In the genomic region with DNA sequence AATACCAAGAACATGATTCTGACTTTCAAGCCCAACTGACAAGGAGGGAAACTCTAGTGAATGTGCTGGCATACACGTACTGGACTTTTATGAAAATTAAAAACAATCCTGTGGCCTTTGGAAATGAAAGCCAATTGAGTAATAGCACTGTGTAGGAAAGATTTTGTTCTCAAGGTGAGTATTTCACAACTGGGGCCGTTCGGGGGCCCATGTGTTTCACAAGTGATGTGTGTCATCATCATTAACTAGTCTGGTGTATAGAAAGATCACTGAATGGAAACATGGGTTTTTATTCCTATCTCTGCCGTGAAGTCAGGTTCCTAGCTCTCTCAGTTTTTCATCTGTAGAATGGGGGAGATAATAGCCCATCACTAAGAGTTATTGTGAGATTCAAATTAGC, we compare ENCODE assay signal across 1 cellular context.
TF ChIP-seq lines count a peak whose summit lies in the region.

No MANE protein-coding gene starts in this region.

TF ChIP-seq in HepG2, 621 proteins besides CTCF, POLR2A, EP300 and RAD21 (continued from another document and continues in another):
- TF ChIP-seq, protein P1, sequence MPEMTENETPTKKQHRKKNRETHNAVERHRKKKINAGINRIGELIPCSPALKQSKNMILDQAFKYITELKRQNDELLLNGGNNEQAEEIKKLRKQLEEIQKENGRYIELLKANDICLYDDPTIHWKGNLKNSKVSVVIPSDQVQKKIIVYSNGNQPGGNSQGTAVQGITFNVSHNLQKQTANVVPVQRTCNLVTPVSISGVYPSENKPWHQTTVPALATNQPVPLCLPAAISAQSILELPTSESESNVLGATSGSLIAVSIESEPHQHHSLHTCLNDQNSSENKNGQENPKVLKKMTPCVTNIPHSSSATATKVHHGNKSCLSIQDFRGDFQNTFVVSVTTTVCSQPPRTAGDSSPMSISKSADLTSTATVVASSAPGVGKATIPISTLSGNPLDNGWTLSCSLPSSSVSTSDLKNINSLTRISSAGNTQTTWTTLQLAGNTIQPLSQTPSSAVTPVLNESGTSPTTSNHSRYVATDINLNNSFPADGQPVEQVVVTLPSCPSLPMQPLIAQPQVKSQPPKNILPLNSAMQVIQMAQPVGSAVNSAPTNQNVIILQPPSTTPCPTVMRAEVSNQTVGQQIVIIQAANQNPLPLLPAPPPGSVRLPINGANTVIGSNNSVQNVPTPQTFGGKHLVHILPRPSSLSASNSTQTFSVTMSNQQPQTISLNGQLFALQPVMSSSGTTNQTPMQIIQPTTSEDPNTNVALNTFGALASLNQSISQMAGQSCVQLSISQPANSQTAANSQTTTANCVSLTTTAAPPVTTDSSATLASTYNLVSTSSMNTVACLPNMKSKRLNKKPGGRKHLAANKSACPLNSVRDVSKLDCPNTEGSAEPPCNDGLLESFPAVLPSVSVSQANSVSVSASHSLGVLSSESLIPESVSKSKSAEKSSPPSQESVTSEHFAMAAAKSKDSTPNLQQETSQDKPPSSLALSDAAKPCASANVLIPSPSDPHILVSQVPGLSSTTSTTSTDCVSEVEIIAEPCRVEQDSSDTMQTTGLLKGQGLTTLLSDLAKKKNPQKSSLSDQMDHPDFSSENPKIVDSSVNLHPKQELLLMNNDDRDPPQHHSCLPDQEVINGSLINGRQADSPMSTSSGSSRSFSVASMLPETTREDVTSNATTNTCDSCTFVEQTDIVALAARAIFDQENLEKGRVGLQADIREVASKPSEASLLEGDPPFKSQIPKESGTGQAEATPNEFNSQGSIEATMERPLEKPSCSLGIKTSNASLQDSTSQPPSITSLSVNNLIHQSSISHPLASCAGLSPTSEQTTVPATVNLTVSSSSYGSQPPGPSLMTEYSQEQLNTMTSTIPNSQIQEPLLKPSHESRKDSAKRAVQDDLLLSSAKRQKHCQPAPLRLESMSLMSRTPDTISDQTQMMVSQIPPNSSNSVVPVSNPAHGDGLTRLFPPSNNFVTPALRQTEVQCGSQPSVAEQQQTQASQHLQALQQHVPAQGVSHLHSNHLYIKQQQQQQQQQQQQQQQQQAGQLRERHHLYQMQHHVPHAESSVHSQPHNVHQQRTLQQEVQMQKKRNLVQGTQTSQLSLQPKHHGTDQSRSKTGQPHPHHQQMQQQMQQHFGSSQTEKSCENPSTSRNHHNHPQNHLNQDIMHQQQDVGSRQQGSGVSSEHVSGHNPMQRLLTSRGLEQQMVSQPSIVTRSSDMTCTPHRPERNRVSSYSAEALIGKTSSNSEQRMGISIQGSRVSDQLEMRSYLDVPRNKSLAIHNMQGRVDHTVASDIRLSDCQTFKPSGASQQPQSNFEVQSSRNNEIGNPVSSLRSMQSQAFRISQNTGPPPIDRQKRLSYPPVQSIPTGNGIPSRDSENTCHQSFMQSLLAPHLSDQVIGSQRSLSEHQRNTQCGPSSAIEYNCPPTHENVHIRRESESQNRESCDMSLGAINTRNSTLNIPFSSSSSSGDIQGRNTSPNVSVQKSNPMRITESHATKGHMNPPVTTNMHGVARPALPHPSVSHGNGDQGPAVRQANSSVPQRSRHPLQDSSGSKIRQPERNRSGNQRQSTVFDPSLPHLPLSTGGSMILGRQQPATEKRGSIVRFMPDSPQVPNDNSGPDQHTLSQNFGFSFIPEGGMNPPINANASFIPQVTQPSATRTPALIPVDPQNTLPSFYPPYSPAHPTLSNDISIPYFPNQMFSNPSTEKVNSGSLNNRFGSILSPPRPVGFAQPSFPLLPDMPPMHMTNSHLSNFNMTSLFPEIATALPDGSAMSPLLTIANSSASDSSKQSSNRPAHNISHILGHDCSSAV (CRISPR knock-in tag; IDR thresholded peaks at IDR 0.05; ENCODE audit: borderline replicate concordance), result no peak
- TF ChIP-seq TAF1 (CRISPR knock-in tag; IDR thresholded peaks at IDR 0.05) (no peak), SOX5 (CRISPR knock-in tag; IDR thresholded peaks at IDR 0.05; ENCODE audit: borderline replicate concordance) (peak; percentile 52; the same call in 1 of the 2 replicates), SAP130 (CRISPR knock-in tag; IDR thresholded peaks at IDR 0.05; ENCODE audit: low read depth) (peak; percentile 26; the same call in 1 of the 2 replicates), HNRNPL (IDR thresholded peaks at IDR 0.05; ENCODE audit: low read depth, low read length) (no peak), MLLT10 (CRISPR knock-in tag; IDR thresholded peaks at IDR 0.05) (no peak), ZMAT3 (CRISPR knock-in tag; conservative IDR thresholded peaks at IDR 0.05) (no peak), RFX5 (IDR thresholded peaks at IDR 0.05; ENCODE audit: low read depth, low read length) (no peak), MYC (CRISPR knock-in tag; IDR thresholded peaks at IDR 0.05; ENCODE audit: borderline replicate concordance) (no peak), ELF3 (CRISPR knock-in tag; IDR thresholded peaks at IDR 0.05) (0 out of 2 replicates have a peak, but pooled peaks have one; percentile 39), ZBTB7A (CRISPR knock-in tag; IDR thresholded peaks at IDR 0.05) (no peak), ATF7 (IDR thresholded peaks at IDR 0.05) (no peak), ATF7 (CRISPR knock-in tag; IDR thresholded peaks at IDR 0.05) (no peak), SP4 (CRISPR knock-in tag; IDR thresholded peaks at IDR 0.05) (no peak), NR2F1 (CRISPR knock-in tag; IDR thresholded peaks at IDR 0.05) (peak; percentile 50 to 51; a peak in 2 of 4 replicates), PHF8 (CRISPR knock-in tag; IDR thresholded peaks at IDR 0.05) (no peak), PRMT3 (CRISPR knock-in tag; IDR thresholded peaks at IDR 0.05; ENCODE audit: borderline replicate concordance, low read depth) (no peak), NRL (CRISPR knock-in tag; IDR thresholded peaks at IDR 0.05; ENCODE audit: borderline replicate concordance) (no peak)
- TF ChIP-seq, protein P2, sequence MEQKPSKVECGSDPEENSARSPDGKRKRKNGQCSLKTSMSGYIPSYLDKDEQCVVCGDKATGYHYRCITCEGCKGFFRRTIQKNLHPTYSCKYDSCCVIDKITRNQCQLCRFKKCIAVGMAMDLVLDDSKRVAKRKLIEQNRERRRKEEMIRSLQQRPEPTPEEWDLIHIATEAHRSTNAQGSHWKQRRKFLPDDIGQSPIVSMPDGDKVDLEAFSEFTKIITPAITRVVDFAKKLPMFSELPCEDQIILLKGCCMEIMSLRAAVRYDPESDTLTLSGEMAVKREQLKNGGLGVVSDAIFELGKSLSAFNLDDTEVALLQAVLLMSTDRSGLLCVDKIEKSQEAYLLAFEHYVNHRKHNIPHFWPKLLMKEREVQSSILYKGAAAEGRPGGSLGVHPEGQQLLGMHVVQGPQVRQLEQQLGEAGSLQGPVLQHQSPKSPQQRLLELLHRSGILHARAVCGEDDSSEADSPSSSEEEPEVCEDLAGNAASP (CRISPR knock-in tag; IDR thresholded peaks at IDR 0.05; ENCODE audit: borderline replicate concordance), result 0 out of 2 replicates have a peak, but pooled peaks have one; percentile 58
- TF ChIP-seq, protein P3, sequence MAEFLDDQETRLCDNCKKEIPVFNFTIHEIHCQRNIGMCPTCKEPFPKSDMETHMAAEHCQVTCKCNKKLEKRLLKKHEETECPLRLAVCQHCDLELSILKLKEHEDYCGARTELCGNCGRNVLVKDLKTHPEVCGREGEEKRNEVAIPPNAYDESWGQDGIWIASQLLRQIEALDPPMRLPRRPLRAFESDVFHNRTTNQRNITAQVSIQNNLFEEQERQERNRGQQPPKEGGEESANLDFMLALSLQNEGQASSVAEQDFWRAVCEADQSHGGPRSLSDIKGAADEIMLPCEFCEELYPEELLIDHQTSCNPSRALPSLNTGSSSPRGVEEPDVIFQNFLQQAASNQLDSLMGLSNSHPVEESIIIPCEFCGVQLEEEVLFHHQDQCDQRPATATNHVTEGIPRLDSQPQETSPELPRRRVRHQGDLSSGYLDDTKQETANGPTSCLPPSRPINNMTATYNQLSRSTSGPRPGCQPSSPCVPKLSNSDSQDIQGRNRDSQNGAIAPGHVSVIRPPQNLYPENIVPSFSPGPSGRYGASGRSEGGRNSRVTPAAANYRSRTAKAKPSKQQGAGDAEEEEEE (CRISPR knock-in tag; IDR thresholded peaks at IDR 0.05; ENCODE audit: borderline replicate concordance), result no peak
- TF ChIP-seq, protein P4, sequence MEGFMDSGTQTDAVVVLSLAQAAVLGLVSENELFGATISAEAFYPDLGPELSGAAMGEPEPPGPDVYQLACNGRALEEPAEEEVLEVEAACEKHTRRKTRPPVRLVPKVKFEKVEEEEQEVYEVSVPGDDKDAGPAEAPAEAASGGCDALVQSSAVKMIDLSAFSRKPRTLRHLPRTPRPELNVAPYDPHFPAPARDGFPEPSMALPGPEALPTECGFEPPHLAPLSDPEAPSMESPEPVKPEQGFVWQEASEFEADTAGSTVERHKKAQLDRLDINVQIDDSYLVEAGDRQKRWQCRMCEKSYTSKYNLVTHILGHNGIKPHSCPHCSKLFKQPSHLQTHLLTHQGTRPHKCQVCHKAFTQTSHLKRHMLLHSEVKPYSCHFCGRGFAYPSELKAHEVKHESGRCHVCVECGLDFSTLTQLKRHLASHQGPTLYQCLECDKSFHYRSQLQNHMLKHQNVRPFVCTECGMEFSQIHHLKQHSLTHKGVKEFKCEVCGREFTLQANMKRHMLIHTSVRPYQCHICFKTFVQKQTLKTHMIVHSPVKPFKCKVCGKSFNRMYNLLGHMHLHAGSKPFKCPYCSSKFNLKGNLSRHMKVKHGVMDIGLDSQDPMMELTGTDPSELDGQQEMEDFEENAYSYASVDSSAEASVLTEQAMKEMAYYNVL (CRISPR knock-in tag; IDR thresholded peaks at IDR 0.05; ENCODE audit: borderline replicate concordance), result no peak
- TF ChIP-seq, protein P5, sequence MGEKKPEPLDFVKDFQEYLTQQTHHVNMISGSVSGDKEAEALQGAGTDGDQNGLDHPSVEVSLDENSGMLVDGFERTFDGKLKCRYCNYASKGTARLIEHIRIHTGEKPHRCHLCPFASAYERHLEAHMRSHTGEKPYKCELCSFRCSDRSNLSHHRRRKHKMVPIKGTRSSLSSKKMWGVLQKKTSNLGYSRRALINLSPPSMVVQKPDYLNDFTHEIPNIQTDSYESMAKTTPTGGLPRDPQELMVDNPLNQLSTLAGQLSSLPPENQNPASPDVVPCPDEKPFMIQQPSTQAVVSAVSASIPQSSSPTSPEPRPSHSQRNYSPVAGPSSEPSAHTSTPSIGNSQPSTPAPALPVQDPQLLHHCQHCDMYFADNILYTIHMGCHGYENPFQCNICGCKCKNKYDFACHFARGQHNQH (CRISPR knock-in tag; IDR thresholded peaks at IDR 0.05), result no peak
- TF ChIP-seq, protein P6, sequence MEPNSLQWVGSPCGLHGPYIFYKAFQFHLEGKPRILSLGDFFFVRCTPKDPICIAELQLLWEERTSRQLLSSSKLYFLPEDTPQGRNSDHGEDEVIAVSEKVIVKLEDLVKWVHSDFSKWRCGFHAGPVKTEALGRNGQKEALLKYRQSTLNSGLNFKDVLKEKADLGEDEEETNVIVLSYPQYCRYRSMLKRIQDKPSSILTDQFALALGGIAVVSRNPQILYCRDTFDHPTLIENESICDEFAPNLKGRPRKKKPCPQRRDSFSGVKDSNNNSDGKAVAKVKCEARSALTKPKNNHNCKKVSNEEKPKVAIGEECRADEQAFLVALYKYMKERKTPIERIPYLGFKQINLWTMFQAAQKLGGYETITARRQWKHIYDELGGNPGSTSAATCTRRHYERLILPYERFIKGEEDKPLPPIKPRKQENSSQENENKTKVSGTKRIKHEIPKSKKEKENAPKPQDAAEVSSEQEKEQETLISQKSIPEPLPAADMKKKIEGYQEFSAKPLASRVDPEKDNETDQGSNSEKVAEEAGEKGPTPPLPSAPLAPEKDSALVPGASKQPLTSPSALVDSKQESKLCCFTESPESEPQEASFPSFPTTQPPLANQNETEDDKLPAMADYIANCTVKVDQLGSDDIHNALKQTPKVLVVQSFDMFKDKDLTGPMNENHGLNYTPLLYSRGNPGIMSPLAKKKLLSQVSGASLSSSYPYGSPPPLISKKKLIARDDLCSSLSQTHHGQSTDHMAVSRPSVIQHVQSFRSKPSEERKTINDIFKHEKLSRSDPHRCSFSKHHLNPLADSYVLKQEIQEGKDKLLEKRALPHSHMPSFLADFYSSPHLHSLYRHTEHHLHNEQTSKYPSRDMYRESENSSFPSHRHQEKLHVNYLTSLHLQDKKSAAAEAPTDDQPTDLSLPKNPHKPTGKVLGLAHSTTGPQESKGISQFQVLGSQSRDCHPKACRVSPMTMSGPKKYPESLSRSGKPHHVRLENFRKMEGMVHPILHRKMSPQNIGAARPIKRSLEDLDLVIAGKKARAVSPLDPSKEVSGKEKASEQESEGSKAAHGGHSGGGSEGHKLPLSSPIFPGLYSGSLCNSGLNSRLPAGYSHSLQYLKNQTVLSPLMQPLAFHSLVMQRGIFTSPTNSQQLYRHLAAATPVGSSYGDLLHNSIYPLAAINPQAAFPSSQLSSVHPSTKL (CRISPR knock-in tag; IDR thresholded peaks at IDR 0.05), result peak; percentile 88
- TF ChIP-seq, protein P7, sequence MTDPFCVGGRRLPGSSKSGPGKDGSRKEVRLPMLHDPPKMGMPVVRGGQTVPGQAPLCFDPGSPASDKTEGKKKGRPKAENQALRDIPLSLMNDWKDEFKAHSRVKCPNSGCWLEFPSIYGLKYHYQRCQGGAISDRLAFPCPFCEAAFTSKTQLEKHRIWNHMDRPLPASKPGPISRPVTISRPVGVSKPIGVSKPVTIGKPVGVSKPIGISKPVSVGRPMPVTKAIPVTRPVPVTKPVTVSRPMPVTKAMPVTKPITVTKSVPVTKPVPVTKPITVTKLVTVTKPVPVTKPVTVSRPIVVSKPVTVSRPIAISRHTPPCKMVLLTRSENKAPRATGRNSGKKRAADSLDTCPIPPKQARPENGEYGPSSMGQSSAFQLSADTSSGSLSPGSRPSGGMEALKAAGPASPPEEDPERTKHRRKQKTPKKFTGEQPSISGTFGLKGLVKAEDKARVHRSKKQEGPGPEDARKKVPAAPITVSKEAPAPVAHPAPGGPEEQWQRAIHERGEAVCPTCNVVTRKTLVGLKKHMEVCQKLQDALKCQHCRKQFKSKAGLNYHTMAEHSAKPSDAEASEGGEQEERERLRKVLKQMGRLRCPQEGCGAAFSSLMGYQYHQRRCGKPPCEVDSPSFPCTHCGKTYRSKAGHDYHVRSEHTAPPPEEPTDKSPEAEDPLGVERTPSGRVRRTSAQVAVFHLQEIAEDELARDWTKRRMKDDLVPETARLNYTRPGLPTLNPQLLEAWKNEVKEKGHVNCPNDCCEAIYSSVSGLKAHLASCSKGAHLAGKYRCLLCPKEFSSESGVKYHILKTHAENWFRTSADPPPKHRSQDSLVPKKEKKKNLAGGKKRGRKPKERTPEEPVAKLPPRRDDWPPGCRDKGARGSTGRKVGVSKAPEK (CRISPR knock-in tag; IDR thresholded peaks at IDR 0.05; ENCODE audit: borderline replicate concordance), result no peak
- TF ChIP-seq, protein P8, sequence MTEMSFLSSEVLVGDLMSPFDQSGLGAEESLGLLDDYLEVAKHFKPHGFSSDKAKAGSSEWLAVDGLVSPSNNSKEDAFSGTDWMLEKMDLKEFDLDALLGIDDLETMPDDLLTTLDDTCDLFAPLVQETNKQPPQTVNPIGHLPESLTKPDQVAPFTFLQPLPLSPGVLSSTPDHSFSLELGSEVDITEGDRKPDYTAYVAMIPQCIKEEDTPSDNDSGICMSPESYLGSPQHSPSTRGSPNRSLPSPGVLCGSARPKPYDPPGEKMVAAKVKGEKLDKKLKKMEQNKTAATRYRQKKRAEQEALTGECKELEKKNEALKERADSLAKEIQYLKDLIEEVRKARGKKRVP (CRISPR knock-in tag; IDR thresholded peaks at IDR 0.05), result peak in 1 of 2 experiments; percentile 90; a peak in 2 of 4 replicates
- TF ChIP-seq, protein P9, sequence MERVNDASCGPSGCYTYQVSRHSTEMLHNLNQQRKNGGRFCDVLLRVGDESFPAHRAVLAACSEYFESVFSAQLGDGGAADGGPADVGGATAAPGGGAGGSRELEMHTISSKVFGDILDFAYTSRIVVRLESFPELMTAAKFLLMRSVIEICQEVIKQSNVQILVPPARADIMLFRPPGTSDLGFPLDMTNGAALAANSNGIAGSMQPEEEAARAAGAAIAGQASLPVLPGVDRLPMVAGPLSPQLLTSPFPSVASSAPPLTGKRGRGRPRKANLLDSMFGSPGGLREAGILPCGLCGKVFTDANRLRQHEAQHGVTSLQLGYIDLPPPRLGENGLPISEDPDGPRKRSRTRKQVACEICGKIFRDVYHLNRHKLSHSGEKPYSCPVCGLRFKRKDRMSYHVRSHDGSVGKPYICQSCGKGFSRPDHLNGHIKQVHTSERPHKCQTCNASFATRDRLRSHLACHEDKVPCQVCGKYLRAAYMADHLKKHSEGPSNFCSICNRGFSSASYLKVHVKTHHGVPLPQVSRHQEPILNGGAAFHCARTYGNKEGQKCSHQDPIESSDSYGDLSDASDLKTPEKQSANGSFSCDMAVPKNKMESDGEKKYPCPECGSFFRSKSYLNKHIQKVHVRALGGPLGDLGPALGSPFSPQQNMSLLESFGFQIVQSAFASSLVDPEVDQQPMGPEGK (CRISPR knock-in tag; IDR thresholded peaks at IDR 0.05), result peak; percentile 71
